Comparison of ENCODE assay signal across 16 cellular contexts in genomic region chr10:85874208-85874607, GRCh38.
DNase-seq lines count a peak whose midpoint lies in the region; ATAC-seq and TF ChIP-seq lines count a peak whose summit lies in the region.
"Had no signal": no experiment of that assay in that cellular context is flagged by ENCODE, and none has a peak within 500 bp of the region (broad histone marks: within the 10 kb centered on the region; RNA-seq: fewer than 3 reads in every experiment).

No MANE protein-coding gene starts in this region.

- H3K4me3 Mint-ChIP-seq in memory B cell: no peak overlapping the region
- H3K4me3 Mint-ChIP-seq: CD4-positive, CD25-positive, alpha-beta regulatory T cell; CD8-positive, alpha-beta memory T cell; H9 had no signal

- H3K4me2 ChIP-seq in SU-DHL-6 (ENCODE audit: low read depth, low read length, poor library complexity, severe bottlenecking): peak overlapping the region; percentile 14
- H3K4me2 ChIP-seq: KMS-11 had no signal

- no peaks in the 10 kb centered on the region for H3K9me2 ChIP-seq in SU-DHL-6 (replicated peaks; ENCODE audit: insufficient read depth, low read length)

- H3K27ac Mint-ChIP-seq in memory B cell: no peak overlapping the region
- H3K27ac Mint-ChIP-seq: CD4-positive, CD25-positive, alpha-beta regulatory T cell; CD8-positive, alpha-beta memory T cell; H9 had no signal

- DNase-seq in memory B cell (ENCODE audit: low spot score in 2 of 2) (no peak), GDM1 (lab: John Stamatoyannopoulos, UW) (no peak), occipital lobe (lab: John Stamatoyannopoulos, UW) (no peak), NCI-H1417 treated with DMSO at 0.1 percent for 48 hours (lab: John Stamatoyannopoulos, UW) (no peak)
- DNase-seq: ACHN; BE2C; C1 segment of cervical spinal cord; CD4-positive, CD25-positive, alpha-beta regulatory T cell; CD8-positive, alpha-beta memory T cell; COR-L47; GF-D8; H9 had no signal

- H3K27ac ChIP-seq in SU-DHL-6 (ENCODE audit: low read depth, low read length): no peak overlapping the region
- H3K27ac ChIP-seq: HL-60, KMS-11 had no signal

- peaks cover 3% of the 10 kb centered on the region for H3K9me3 Mint-ChIP-seq in memory B cell

- no peaks in the 10 kb centered on the region for H3K27me3 ChIP-seq in SU-DHL-6 (ENCODE audit: low read length)
- H3K27me3 ChIP-seq: BE2C had no signal

- no peak for TF ChIP-seq CTCF in SU-DHL-6 (IDR thresholded peaks at IDR 0.05; ENCODE audit: insufficient read depth, low read length, poor library complexity, severe bottlenecking)

- no peaks in the 10 kb centered on the region for H3K9me3 ChIP-seq in SU-DHL-6 (ENCODE audit: insufficient read depth, low read length)
- H3K9me3 ChIP-seq: BE2C had no signal

- H3K79me2 ChIP-seq in SU-DHL-6 (ENCODE audit: insufficient read depth, low read length): no peaks in the 10 kb centered on the region

- H3K9ac ChIP-seq in SU-DHL-6 (ENCODE audit: low read length): no peak overlapping the region
- H3K9ac ChIP-seq: KMS-11 had no signal

- peaks cover 20% of the 10 kb centered on the region for H3K27me3 Mint-ChIP-seq in memory B cell
- H3K27me3 Mint-ChIP-seq: CD4-positive, CD25-positive, alpha-beta regulatory T cell had no signal

- no peak overlapping the region for H3K4me3 ChIP-seq in SU-DHL-6 (ENCODE audit: insufficient read depth, low read length, poor library complexity, severe bottlenecking)

- H3K36me3 ChIP-seq in SU-DHL-6 (ENCODE audit: low read length): no peaks in the 10 kb centered on the region
- H3K36me3 ChIP-seq: BE2C had no signal

- H3F3A ChIP-seq in SU-DHL-6 (ENCODE audit: insufficient read depth): no peaks in the 10 kb centered on the region

- peaks cover 7% of the 10 kb centered on the region for H3K4me1 Mint-ChIP-seq in memory B cell
- H3K4me1 Mint-ChIP-seq: CD4-positive, CD25-positive, alpha-beta regulatory T cell; CD8-positive, alpha-beta memory T cell had no signal

- ATAC-seq in HG02759 (IDR thresholded peaks at IDR 0.05; ENCODE audit: unreplicated experiment): peak; percentile 71
- ATAC-seq in memory B cell (ENCODE audit: low read depth): peak; percentile 78

- peaks cover 2% of the 10 kb centered on the region for H3K36me3 Mint-ChIP-seq in memory B cell
- H3K36me3 Mint-ChIP-seq: CD4-positive, CD25-positive, alpha-beta regulatory T cell; CD8-positive, alpha-beta memory T cell had no signal

- no peak overlapping the region for H2AFZ ChIP-seq in SU-DHL-6 (ENCODE audit: low read depth, low read length, severe bottlenecking)

- H4K20me1 ChIP-seq in SU-DHL-6 (ENCODE audit: low read depth, low read length): no peaks in the 10 kb centered on the region
